In the genomic region with DNA sequence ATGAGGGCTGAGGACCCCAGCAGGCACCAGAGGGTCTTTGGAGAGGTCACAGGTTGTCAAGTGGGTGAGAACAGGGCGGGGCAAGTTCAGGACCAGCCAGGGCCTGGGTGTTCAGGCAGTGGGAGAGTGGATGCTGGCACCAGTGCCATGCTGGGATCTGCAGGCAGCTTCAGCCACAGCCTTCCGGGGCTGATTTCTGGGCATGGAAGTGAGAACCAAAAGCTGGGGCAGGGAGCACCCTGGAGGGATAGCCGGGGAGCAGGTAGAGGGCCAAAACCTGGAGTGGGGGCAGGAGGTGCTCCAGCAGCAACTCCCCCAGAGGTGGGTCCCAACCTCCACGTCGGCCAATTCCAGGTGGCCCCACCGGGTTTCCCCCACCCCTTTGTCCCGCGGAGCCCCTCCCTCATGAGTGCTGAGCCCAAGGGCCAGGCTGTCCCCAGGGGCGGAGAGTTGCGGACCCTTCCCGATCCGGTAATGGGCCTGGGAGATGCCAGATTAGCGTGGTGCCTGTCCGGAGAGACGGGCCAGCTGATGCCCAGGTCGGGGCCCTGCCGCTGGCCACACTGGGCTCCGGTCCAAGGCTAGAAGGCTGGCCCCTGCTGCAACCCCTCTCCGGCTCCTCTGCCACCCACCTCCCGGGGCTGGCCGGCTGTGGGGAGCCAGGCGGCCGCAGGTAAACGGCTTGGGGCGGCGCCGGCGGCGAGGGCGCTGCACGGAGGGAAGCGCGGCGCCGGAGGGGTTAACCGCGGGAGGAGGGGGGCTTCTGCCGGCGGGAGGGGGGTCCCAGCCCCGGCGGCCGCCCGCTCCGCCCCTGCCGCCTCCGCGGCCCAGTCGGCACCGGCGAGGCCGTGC, we compare ENCODE assay signal across 10 cellular contexts. TPM values are rescaled to one million over a fixed set of nuclear protein-coding genes. Genes with fewer than 3 reads are reported as not detected.
DNase-seq lines count a peak whose midpoint lies in the region; ATAC-seq and TF ChIP-seq lines count a peak whose summit lies in the region.
"Had no signal": no experiment of that assay in that cellular context is flagged by ENCODE, and none has a peak within 500 bp of the region (broad histone marks: within the 10 kb centered on the region; RNA-seq: fewer than 3 reads in every experiment).

A gene (plus strand): TSS at position 409 of the 852 bp plus-strand sequence. CDS start 1,717 bp downstream, outside the sequence.

- H3K4me1 Mint-ChIP-seq in naive B cell: peaks cover 17 to 21% (median 17%) of the 10 kb centered on the region in 3 donors

- H3K4me3 ChIP-seq in heart left ventricle: peak within 1 kb of the TSS; percentile 23 to 52 (median 38)
- H3K4me3 ChIP-seq in colonic mucosa: peak within 1 kb of the TSS; percentile 19
- peak within 1 kb of the TSS; percentile 35 for H3K4me3 ChIP-seq in urinary bladder (ENCODE audit: low read depth, low read length)

- H3K27ac ChIP-seq in heart left ventricle (no peak within 1 kb of the TSS), colonic mucosa (no peak within 1 kb of the TSS), urinary bladder (ENCODE audit: low read depth) (no peak within 1 kb of the TSS)

- no peak for ATAC-seq in heart left ventricle
- ATAC-seq in naive B cell (ENCODE audit: low read depth in 2 of 2): no peak
- ATAC-seq in GM19463 (IDR thresholded peaks at IDR 0.05; ENCODE audit: unreplicated experiment): no peak
- no peak for ATAC-seq in HG02870 (IDR thresholded peaks at IDR 0.05; ENCODE audit: unreplicated experiment)

- DNase-seq in heart left ventricle: peak in 1 of 5 donors; percentile 19
- DNase-seq in cardiac septum (ENCODE audit: low spot score): no peak
- no peak for DNase-seq in colonic mucosa
- DNase-seq in naive B cell: no peak
- no peak for DNase-seq in erythroblast (lab: John Stamatoyannopoulos, UW)
- DNase-seq: kidney glomerular epithelial cell, NCI-H2029 had no signal

- intact Hi-C loops in heart left ventricle (cut with DNase I): no loop called here
- intact Hi-C loops in cardiac septum (cut with DNase I): no loop called here
- intact Hi-C loops in colonic mucosa (cut with DNase I): no loop called here

- 6 to 14% (median 7%) methylated on average over 21 to 51 of the region's 51 CpGs for WGBS in heart left ventricle, 4 donors
- WGBS in urinary bladder: 7% methylated on average over 51 of the region's 51 CpGs

- peak within 1 kb of the TSS in 1 of 2 donors; percentile 43 for H3K9ac ChIP-seq in colonic mucosa (ENCODE audit: low read depth in 2 of 2, low read length in 2 of 2)

- peaks cover 0 to 7% of the 10 kb centered on the region in 2 donors for H3K36me3 Mint-ChIP-seq in naive B cell

- H3K36me3 ChIP-seq in heart left ventricle (no peaks in the 10 kb centered on the region), colonic mucosa (no peaks in the 10 kb centered on the region), urinary bladder (ENCODE audit: insufficient read depth) (no peaks in the 10 kb centered on the region)

- peaks cover 32 to 49% (median 36%) of the 10 kb centered on the region in 3 donors for H3K27me3 Mint-ChIP-seq in naive B cell

- TF ChIP-seq POLR2A in heart left ventricle (IDR thresholded peaks at IDR 0.05): no peak
- TF ChIP-seq POLR2A in erythroblast (IDR thresholded peaks at IDR 0.05; ENCODE audit: low read length): no peak

- peak within 1 kb of the TSS in 3 of 6 donors; percentile 19 to 62 (median 22) for H3K27ac Mint-ChIP-seq in naive B cell

- peaks cover 4 to 28% (median 14%) of the 10 kb centered on the region in 12 donors for H3K4me1 ChIP-seq in heart left ventricle
- peaks cover 3% of the 10 kb centered on the region for H3K4me1 ChIP-seq in colonic mucosa
- H3K4me1 ChIP-seq in urinary bladder (ENCODE audit: insufficient read depth): peaks cover 3% of the 10 kb centered on the region

- H3K27me3 ChIP-seq in heart left ventricle (peaks cover 18 to 61% (median 43%) of the 10 kb centered on the region in 9 donors), colonic mucosa (peaks cover 49% of the 10 kb centered on the region)

- no peaks in the 10 kb centered on the region for H3K9me3 ChIP-seq in heart left ventricle
- H3K9me3 ChIP-seq in colonic mucosa: no peaks in the 10 kb centered on the region

- no peak for TF ChIP-seq CTCF in heart left ventricle (IDR thresholded peaks at IDR 0.05)
- no peak for TF ChIP-seq CTCF in colonic mucosa (IDR thresholded peaks at IDR 0.05)

- peak within 1 kb of the TSS; percentile 56 to 88 (median 80) for H3K4me3 Mint-ChIP-seq in naive B cell

- no peaks in the 10 kb centered on the region for H3K9me3 Mint-ChIP-seq in naive B cell

RNA-seq across cellular contexts. Expression of the gene that starts here (rescaled TPM):
- total RNA-seq in heart left ventricle: not detected
- not detected for polyA plus RNA-seq in heart left ventricle
- total RNA-seq in cardiac septum: not detected
- total RNA-seq in colonic mucosa: not detected
- polyA plus RNA-seq in naive B cell (ENCODE audit: low read depth in 6 of 6): not detected
- not detected for total RNA-seq in urinary bladder
- 0.13 TPM for polyA plus RNA-seq in urinary bladder
